1 cellular context compared by ENCODE assay signal in genomic region chr7:2232766-2233520, GRCh38.
TF ChIP-seq lines count a peak whose summit lies in the region.

Gene MAD1L1 (minus strand): TSS chr7:2232945. CDS start chr7:2230133, 2,812 bp downstream.

TF ChIP-seq in HepG2, 621 proteins besides CTCF, POLR2A, EP300 and RAD21 (continued from another document and continues in another):
- TF ChIP-seq, protein P1, sequence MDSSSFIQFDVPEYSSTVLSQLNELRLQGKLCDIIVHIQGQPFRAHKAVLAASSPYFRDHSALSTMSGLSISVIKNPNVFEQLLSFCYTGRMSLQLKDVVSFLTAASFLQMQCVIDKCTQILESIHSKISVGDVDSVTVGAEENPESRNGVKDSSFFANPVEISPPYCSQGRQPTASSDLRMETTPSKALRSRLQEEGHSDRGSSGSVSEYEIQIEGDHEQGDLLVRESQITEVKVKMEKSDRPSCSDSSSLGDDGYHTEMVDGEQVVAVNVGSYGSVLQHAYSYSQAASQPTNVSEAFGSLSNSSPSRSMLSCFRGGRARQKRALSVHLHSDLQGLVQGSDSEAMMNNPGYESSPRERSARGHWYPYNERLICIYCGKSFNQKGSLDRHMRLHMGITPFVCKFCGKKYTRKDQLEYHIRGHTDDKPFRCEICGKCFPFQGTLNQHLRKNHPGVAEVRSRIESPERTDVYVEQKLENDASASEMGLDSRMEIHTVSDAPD (CRISPR knock-in tag; IDR thresholded peaks at IDR 0.05) = no peak
- TF ChIP-seq STAG1 (CRISPR knock-in tag; IDR thresholded peaks at IDR 0.05) (0 out of 2 replicates have a peak, but pooled peaks have one; percentile 19), ZBTB3 (CRISPR knock-in tag; IDR thresholded peaks at IDR 0.05; ENCODE audit: borderline replicate concordance, low read depth) (0 out of 2 replicates have a peak, but pooled peaks have one; percentile 39), POLR2G (IDR thresholded peaks at IDR 0.05; ENCODE audit: low read depth, low read length) (peak; percentile 77), FOXP4 (CRISPR knock-in tag; IDR thresholded peaks at IDR 0.05) (peak; percentile 37), CBFB (CRISPR knock-in tag; IDR thresholded peaks at IDR 0.05) (peak; percentile 59; the same call in 1 of the 2 replicates), GABPB1 (CRISPR knock-in tag; IDR thresholded peaks at IDR 0.05) (peak; percentile 74; the same call in 1 of the 2 replicates), ZFY (CRISPR knock-in tag; IDR thresholded peaks at IDR 0.05) (peak; percentile 47; the same call in 1 of the 2 replicates), PHF20 (CRISPR knock-in tag; IDR thresholded peaks at IDR 0.05) (peak; percentile 65; the same call in 1 of the 2 replicates), SRF (IDR thresholded peaks at IDR 0.05; ENCODE audit: low read depth, low read length) (0 out of 2 replicates have a peak, but pooled peaks have one; percentile 25), ZNF382 (CRISPR knock-in tag; IDR thresholded peaks at IDR 0.05; ENCODE audit: borderline replicate concordance) (no peak), ZNF512B (CRISPR knock-in tag; IDR thresholded peaks at IDR 0.05; ENCODE audit: borderline replicate concordance) (no peak), ZNF12 (CRISPR knock-in tag; IDR thresholded peaks at IDR 0.05) (peak; percentile 21; the same call in 1 of the 2 replicates), KAT8 (CRISPR knock-in tag; IDR thresholded peaks at IDR 0.05) (peak; percentile 39; the same call in 1 of the 2 replicates), TFAP4 (IDR thresholded peaks at IDR 0.05; ENCODE audit: borderline replicate concordance, low read depth) (peak; percentile 41; the same call in 1 of the 2 replicates), ZBTB38 (CRISPR knock-in tag; IDR thresholded peaks at IDR 0.05) (peak; percentile 19; the same call in 1 of the 2 replicates), ZNF547 (CRISPR knock-in tag; IDR thresholded peaks at IDR 0.05) (0 out of 2 replicates have a peak, but pooled peaks have one; percentile 19), HIVEP1 (CRISPR knock-in tag; IDR thresholded peaks at IDR 0.05) (peak; percentile 70)
- TF ChIP-seq, protein P2, sequence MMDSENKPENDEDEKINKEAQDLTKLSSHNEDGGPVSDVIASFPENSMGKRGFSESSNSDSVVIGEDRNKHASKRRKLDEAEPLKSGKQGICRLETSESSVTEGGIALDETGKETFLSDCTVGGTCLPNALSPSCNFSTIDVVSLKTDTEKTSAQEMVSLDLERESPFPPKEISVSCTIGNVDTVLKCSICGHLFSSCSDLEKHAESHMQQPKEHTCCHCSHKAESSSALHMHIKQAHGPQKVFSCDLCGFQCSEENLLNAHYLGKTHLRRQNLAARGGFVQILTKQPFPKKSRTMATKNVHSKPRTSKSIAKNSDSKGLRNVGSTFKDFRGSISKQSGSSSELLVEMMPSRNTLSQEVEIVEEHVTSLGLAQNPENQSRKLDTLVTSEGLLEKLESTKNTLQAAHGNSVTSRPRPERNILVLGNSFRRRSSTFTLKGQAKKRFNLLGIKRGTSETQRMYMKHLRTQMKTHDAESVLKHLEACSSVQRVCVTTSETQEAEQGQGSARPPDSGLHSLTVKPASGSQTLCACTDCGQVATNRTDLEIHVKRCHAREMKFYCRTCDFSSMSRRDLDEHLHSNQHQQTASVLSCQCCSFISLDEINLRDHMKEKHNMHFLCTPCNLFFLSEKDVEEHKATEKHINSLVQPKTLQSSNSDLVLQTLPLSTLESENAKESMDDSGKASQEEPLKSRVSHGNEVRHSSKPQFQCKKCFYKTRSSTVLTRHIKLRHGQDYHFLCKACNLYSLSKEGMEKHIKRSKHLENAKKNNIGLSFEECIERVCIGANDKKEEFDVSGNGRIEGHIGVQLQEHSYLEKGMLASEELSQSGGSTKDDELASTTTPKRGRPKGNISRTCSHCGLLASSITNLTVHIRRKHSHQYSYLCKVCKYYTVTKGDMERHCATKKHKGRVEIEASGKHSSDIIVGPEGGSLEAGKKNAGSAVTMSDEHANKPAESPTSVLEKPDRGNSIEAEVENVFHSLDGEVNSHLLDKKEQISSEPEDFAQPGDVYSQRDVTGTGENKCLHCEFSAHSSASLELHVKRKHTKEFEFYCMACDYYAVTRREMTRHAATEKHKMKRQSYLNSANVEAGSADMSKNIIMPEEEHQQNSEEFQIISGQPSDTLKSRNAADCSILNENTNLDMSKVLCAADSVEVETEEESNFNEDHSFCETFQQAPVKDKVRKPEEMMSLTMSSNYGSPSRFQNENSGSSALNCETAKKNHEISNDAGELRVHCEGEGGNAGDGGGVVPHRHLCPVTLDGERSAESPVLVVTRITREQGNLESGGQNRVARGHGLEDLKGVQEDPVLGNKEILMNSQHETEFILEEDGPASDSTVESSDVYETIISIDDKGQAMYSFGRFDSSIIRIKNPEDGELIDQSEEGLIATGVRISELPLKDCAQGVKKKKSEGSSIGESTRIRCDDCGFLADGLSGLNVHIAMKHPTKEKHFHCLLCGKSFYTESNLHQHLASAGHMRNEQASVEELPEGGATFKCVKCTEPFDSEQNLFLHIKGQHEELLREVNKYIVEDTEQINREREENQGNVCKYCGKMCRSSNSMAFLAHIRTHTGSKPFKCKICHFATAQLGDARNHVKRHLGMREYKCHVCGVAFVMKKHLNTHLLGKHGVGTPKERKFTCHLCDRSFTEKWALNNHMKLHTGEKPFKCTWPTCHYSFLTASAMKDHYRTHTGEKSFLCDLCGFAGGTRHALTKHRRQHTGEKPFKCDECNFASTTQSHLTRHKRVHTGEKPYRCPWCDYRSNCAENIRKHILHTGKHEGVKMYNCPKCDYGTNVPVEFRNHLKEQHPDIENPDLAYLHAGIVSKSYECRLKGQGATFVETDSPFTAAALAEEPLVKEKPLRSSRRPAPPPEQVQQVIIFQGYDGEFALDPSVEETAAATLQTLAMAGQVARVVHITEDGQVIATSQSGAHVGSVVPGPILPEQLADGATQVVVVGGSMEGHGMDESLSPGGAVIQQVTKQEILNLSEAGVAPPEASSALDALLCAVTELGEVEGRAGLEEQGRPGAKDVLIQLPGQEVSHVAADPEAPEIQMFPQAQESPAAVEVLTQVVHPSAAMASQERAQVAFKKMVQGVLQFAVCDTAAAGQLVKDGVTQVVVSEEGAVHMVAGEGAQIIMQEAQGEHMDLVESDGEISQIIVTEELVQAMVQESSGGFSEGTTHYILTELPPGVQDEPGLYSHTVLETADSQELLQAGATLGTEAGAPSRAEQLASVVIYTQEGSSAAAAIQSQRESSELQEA (CRISPR knock-in tag; IDR thresholded peaks at IDR 0.05; ENCODE audit: not compliant biosample characterization) = peak; percentile 39
- TF ChIP-seq, protein P3, sequence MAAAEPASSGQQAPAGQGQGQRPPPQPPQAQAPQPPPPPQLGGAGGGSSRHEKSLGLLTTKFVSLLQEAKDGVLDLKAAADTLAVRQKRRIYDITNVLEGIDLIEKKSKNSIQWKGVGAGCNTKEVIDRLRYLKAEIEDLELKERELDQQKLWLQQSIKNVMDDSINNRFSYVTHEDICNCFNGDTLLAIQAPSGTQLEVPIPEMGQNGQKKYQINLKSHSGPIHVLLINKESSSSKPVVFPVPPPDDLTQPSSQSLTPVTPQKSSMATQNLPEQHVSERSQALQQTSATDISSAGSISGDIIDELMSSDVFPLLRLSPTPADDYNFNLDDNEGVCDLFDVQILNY (CRISPR knock-in tag; conservative IDR thresholded peaks at IDR 0.05) = peak; percentile 80; the same call in 1 of the 2 replicates
- TF ChIP-seq, protein P4, sequence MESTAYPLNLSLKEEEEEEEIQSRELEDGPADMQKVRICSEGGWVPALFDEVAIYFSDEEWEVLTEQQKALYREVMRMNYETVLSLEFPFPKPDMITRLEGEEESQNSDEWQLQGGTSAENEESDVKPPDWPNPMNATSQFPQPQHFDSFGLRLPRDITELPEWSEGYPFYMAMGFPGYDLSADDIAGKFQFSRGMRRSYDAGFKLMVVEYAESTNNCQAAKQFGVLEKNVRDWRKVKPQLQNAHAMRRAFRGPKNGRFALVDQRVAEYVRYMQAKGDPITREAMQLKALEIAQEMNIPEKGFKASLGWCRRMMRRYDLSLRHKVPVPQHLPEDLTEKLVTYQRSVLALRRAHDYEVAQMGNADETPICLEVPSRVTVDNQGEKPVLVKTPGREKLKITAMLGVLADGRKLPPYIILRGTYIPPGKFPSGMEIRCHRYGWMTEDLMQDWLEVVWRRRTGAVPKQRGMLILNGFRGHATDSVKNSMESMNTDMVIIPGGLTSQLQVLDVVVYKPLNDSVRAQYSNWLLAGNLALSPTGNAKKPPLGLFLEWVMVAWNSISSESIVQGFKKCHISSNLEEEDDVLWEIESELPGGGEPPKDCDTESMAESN (CRISPR knock-in tag; conservative IDR thresholded peaks at IDR 0.05) = peak; percentile 100
- TF ChIP-seq, protein P5, sequence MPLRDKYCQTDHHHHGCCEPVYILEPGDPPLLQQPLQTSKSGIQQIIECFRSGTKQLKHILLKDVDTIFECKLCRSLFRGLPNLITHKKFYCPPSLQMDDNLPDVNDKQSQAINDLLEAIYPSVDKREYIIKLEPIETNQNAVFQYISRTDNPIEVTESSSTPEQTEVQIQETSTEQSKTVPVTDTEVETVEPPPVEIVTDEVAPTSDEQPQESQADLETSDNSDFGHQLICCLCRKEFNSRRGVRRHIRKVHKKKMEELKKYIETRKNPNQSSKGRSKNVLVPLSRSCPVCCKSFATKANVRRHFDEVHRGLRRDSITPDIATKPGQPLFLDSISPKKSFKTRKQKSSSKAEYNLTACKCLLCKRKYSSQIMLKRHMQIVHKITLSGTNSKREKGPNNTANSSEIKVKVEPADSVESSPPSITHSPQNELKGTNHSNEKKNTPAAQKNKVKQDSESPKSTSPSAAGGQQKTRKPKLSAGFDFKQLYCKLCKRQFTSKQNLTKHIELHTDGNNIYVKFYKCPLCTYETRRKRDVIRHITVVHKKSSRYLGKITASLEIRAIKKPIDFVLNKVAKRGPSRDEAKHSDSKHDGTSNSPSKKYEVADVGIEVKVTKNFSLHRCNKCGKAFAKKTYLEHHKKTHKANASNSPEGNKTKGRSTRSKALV (CRISPR knock-in tag; IDR thresholded peaks at IDR 0.05) = peak; percentile 77
